11 cellular contexts compared by ENCODE assay signal in genomic region chr4:48196758-48197504, GRCh38.
A peak's percentile ranks its signal among the peaks of the same experiment; 100 is the strongest.
DNase-seq lines count a peak whose midpoint lies in the region; ATAC-seq and TF ChIP-seq lines count a peak whose summit lies in the region.
"Had no signal": no experiment of that assay in that cellular context is flagged by ENCODE, and none has a peak within 500 bp of the region (broad histone marks: within the 10 kb centered on the region; RNA-seq: fewer than 3 reads in every experiment).

No MANE protein-coding gene starts in this region.

- peak; percentile 31 for TF ChIP-seq POLR2A in GM19099 (IDR thresholded peaks at IDR 0.05; ENCODE audit: extremely low read depth, insufficient read length, low read depth)

- DNase-seq in HuH-7 (ENCODE audit: low spot score) (no peak), amniotic stem cell (lab: John Stamatoyannopoulos, UW) (no peak), HAP-1 (ENCODE audit: low spot score in 2 of 2) (no peak)
- no peak for DNase-seq in activated CD8-positive, alpha-beta memory T cell treated with anti-CD3 and anti-CD28 coated beads for 24 hours
- DNase-seq: activated naive CD8-positive, alpha-beta T cell treated with anti-CD3 and anti-CD28 coated beads, Interleukin-2, amount 50 U/mL, for 24 hours had no signal

- in situ Hi-C loops in HAP-1 (cut with MboI; ENCODE audit: low sequenced_read_pairs), result no loop called here

- no peaks in the 10 kb centered on the region for H3K27me3 ChIP-seq in BLaER1
- no peaks in the 10 kb centered on the region for H3K27me3 ChIP-seq in HAP-1 (ENCODE audit: low read depth)

- H3K4me3 ChIP-seq in BLaER1 (peak overlapping the region; percentile 73), HAP-1 (no peak overlapping the region)
- H3K4me3 ChIP-seq: A549 had no signal

- peaks cover 16% of the 10 kb centered on the region; the same call in 1 of the 2 replicates for H4K20me1 ChIP-seq in BLaER1

- peak overlapping the region; percentile 89 for H3K9ac ChIP-seq in BLaER1

- peak overlapping the region; percentile 89 for H3K27ac ChIP-seq in BLaER1
- H3K27ac ChIP-seq: A549 had no signal

- H3K4me1 ChIP-seq in BLaER1, result peaks cover 78% of the 10 kb centered on the region
- no peaks in the 10 kb centered on the region for H3K4me1 ChIP-seq in HAP-1
- H3K4me1 ChIP-seq: A549 had no signal

- H3K36me3 ChIP-seq in BLaER1 (peaks cover 3% of the 10 kb centered on the region; the same call in 1 of the 2 replicates), HAP-1 (replicated peaks) (no peaks in the 10 kb centered on the region)

- peak overlapping the region; percentile 94 for H3K4me2 ChIP-seq in BLaER1
- H3K4me2 ChIP-seq: A549 had no signal

- ATAC-seq in HG02678 (IDR thresholded peaks at IDR 0.05; ENCODE audit: unreplicated experiment), result peak; percentile 66
- peak; percentile 72 for ATAC-seq in HG03520 (IDR thresholded peaks at IDR 0.05; ENCODE audit: unreplicated experiment)
- ATAC-seq: A549; activated CD4-positive, CD25-positive, alpha-beta regulatory T cell treated with anti-CD3 and anti-CD28 coated beads, Interleukin-2, amount 50 U/mL, for 24 hours had no signal

- H3K9me3 ChIP-seq in BLaER1 (no peaks in the 10 kb centered on the region), HAP-1 (no peaks in the 10 kb centered on the region)
- H3K9me3 ChIP-seq: A549 had no signal
